In genomic region chr13:94416454-94417080, GRCh38 we compare ENCODE assay signal across 1 cellular context.
TF ChIP-seq lines count a peak whose summit lies in the region.

No MANE protein-coding gene starts in this region.

TF ChIP-seq in HepG2, 621 proteins besides CTCF, POLR2A, EP300 and RAD21 (continued from another document and continues in another):
- TF ChIP-seq, protein P1, sequence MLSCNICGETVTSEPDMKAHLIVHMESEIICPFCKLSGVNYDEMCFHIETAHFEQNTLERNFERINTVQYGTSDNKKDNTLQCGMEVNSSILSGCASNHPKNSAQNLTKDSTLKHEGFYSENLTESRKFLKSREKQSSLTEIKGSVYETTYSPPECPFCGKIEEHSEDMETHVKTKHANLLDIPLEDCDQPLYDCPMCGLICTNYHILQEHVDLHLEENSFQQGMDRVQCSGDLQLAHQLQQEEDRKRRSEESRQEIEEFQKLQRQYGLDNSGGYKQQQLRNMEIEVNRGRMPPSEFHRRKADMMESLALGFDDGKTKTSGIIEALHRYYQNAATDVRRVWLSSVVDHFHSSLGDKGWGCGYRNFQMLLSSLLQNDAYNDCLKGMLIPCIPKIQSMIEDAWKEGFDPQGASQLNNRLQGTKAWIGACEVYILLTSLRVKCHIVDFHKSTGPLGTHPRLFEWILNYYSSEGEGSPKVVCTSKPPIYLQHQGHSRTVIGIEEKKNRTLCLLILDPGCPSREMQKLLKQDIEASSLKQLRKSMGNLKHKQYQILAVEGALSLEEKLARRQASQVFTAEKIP (CRISPR knock-in tag; IDR thresholded peaks at IDR 0.05; ENCODE audit: borderline replicate concordance): no peak
- TF ChIP-seq SMAD9 (CRISPR knock-in tag; IDR thresholded peaks at IDR 0.05) (no peak), TSC22D2 (CRISPR knock-in tag; IDR thresholded peaks at IDR 0.05; ENCODE audit: borderline replicate concordance) (no peak), KMT2A (CRISPR knock-in tag; IDR thresholded peaks at IDR 0.05) (no peak), SALL1 (CRISPR knock-in tag; IDR thresholded peaks at IDR 0.05) (peak; percentile 46), KLF13 (CRISPR knock-in tag; IDR thresholded peaks at IDR 0.05) (no peak), ASH2L (IDR thresholded peaks at IDR 0.05; ENCODE audit: insufficient read length, low read depth, low read length) (no peak), BORCS8-MEF2B (CRISPR knock-in tag; IDR thresholded peaks at IDR 0.05) (no peak), ZNF317 (CRISPR knock-in tag; IDR thresholded peaks at IDR 0.05) (no peak), ZNF614 (CRISPR knock-in tag; IDR thresholded peaks at IDR 0.05; ENCODE audit: borderline replicate concordance) (no peak), FOXM1 (CRISPR knock-in tag; IDR thresholded peaks at IDR 0.05) (no peak), XRCC5 (optimal IDR thresholded peaks at IDR 0.05; ENCODE audit: low read length) (peak; percentile 58), ZNF331 (CRISPR knock-in tag; IDR thresholded peaks at IDR 0.05) (no peak), ZNF12 (CRISPR knock-in tag; IDR thresholded peaks at IDR 0.05) (peak; percentile 62; the same call in 1 of the 2 replicates), ZNF607 (CRISPR knock-in tag; IDR thresholded peaks at IDR 0.05; ENCODE audit: borderline replicate concordance) (no peak), STAG1 (CRISPR knock-in tag; IDR thresholded peaks at IDR 0.05) (peak; percentile 91), HES4 (CRISPR knock-in tag; IDR thresholded peaks at IDR 0.05; ENCODE audit: borderline replicate concordance) (no peak), ZNF121 (CRISPR knock-in tag; IDR thresholded peaks at IDR 0.05) (no peak), CEBPG (CRISPR knock-in tag; IDR thresholded peaks at IDR 0.05) (peak; percentile 91), JUNB (CRISPR knock-in tag; IDR thresholded peaks at IDR 0.05; ENCODE audit: borderline replicate concordance) (no peak), ATF7 (IDR thresholded peaks at IDR 0.05) (no peak), ATF7 (CRISPR knock-in tag; IDR thresholded peaks at IDR 0.05) (no peak), ARNT (IDR thresholded peaks at IDR 0.05) (no peak), THAP9 (CRISPR knock-in tag; IDR thresholded peaks at IDR 0.05; ENCODE audit: borderline replicate concordance) (no peak), CBX5 (CRISPR knock-in tag; IDR thresholded peaks at IDR 0.05; ENCODE audit: borderline replicate concordance) (0 out of 2 replicates have a peak, but pooled peaks have one; percentile 39), ZNF318 (CRISPR knock-in tag; IDR thresholded peaks at IDR 0.05) (no peak), MAFF (IDR thresholded peaks at IDR 0.05; ENCODE audit: low read depth, low read length) (no peak)
- TF ChIP-seq, protein P2, sequence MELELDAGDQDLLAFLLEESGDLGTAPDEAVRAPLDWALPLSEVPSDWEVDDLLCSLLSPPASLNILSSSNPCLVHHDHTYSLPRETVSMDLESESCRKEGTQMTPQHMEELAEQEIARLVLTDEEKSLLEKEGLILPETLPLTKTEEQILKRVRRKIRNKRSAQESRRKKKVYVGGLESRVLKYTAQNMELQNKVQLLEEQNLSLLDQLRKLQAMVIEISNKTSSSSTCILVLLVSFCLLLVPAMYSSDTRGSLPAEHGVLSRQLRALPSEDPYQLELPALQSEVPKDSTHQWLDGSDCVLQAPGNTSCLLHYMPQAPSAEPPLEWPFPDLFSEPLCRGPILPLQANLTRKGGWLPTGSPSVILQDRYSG (CRISPR knock-in tag; IDR thresholded peaks at IDR 0.05): no peak
- TF ChIP-seq, protein P3, sequence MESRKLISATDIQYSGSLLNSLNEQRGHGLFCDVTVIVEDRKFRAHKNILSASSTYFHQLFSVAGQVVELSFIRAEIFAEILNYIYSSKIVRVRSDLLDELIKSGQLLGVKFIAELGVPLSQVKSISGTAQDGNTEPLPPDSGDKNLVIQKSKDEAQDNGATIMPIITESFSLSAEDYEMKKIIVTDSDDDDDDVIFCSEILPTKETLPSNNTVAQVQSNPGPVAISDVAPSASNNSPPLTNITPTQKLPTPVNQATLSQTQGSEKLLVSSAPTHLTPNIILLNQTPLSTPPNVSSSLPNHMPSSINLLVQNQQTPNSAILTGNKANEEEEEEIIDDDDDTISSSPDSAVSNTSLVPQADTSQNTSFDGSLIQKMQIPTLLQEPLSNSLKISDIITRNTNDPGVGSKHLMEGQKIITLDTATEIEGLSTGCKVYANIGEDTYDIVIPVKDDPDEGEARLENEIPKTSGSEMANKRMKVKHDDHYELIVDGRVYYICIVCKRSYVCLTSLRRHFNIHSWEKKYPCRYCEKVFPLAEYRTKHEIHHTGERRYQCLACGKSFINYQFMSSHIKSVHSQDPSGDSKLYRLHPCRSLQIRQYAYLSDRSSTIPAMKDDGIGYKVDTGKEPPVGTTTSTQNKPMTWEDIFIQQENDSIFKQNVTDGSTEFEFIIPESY (CRISPR knock-in tag; IDR thresholded peaks at IDR 0.05): 0 out of 2 replicates have a peak, but pooled peaks have one; percentile 27
- TF ChIP-seq, protein P4, sequence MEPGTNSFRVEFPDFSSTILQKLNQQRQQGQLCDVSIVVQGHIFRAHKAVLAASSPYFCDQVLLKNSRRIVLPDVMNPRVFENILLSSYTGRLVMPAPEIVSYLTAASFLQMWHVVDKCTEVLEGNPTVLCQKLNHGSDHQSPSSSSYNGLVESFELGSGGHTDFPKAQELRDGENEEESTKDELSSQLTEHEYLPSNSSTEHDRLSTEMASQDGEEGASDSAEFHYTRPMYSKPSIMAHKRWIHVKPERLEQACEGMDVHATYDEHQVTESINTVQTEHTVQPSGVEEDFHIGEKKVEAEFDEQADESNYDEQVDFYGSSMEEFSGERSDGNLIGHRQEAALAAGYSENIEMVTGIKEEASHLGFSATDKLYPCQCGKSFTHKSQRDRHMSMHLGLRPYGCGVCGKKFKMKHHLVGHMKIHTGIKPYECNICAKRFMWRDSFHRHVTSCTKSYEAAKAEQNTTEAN (CRISPR knock-in tag; conservative IDR thresholded peaks at IDR 0.05): no peak
- TF ChIP-seq, protein P5, sequence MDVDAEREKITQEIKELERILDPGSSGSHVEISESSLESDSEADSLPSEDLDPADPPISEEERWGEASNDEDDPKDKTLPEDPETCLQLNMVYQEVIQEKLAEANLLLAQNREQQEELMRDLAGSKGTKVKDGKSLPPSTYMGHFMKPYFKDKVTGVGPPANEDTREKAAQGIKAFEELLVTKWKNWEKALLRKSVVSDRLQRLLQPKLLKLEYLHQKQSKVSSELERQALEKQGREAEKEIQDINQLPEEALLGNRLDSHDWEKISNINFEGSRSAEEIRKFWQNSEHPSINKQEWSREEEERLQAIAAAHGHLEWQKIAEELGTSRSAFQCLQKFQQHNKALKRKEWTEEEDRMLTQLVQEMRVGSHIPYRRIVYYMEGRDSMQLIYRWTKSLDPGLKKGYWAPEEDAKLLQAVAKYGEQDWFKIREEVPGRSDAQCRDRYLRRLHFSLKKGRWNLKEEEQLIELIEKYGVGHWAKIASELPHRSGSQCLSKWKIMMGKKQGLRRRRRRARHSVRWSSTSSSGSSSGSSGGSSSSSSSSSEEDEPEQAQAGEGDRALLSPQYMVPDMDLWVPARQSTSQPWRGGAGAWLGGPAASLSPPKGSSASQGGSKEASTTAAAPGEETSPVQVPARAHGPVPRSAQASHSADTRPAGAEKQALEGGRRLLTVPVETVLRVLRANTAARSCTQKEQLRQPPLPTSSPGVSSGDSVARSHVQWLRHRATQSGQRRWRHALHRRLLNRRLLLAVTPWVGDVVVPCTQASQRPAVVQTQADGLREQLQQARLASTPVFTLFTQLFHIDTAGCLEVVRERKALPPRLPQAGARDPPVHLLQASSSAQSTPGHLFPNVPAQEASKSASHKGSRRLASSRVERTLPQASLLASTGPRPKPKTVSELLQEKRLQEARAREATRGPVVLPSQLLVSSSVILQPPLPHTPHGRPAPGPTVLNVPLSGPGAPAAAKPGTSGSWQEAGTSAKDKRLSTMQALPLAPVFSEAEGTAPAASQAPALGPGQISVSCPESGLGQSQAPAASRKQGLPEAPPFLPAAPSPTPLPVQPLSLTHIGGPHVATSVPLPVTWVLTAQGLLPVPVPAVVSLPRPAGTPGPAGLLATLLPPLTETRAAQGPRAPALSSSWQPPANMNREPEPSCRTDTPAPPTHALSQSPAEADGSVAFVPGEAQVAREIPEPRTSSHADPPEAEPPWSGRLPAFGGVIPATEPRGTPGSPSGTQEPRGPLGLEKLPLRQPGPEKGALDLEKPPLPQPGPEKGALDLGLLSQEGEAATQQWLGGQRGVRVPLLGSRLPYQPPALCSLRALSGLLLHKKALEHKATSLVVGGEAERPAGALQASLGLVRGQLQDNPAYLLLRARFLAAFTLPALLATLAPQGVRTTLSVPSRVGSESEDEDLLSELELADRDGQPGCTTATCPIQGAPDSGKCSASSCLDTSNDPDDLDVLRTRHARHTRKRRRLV (CRISPR knock-in tag; IDR thresholded peaks at IDR 0.05): no peak
